In the genomic region with DNA sequence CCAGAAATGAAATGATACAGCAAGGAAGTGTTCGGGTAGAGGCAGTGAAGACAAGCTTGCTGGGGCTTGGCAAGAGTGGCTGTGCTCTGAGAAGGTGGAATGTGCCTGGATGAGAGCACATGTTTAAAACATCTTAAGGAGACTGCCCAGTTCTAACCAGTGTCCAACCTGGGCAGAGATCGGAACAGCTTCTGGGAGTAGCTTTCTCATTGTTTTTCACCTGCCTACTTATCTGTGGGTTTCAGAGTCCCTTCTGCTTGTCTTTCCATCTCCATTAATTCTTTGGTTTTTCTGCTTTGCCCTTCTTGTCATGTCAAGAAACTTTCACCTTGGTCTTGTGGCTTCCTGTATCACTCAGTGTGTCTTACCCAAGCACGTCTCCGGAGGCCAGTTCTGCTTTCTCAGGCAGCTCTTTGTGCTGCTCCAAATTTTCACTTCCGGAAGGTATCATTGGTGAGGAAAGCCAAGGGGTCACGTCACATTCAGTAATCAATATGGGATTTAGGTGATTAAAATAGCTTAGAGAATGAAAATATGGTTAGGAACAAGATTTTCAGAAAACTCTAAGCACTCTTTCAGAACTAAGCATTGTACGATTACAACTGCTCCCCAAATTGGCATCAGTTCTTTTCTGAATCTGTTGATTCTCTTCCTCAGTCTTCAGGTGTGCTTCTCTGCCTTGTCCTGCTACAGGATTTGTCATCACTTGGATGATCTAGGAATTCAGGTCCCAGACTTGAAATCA, we compare ENCODE assay signal across 8 cellular contexts. TPM values are rescaled to one million over a fixed set of nuclear protein-coding genes. Genes with fewer than 3 reads are reported as not detected.
DNase-seq lines count a peak whose midpoint lies in the region; ATAC-seq and TF ChIP-seq lines count a peak whose summit lies in the region.

No MANE protein-coding gene starts in this region.

- H3K27me3 Mint-ChIP-seq in CD4-positive, alpha-beta memory T cell = peaks cover 0 to 6% of the 10 kb centered on the region in 2 donors
- peaks cover 54% of the 10 kb centered on the region for H3K27me3 Mint-ChIP-seq in activated CD4-positive, alpha-beta memory T cell treated with anti-CD3 and anti-CD28 coated beads, Interleukin-2, amount 10 ng/mL, durations not matched to agents 7 days and 5 days
- no peaks in the 10 kb centered on the region for H3K27me3 Mint-ChIP-seq in Caco-2 (ENCODE audit: insufficient read depth, unreplicated experiment)

- no peak overlapping the region for H3K4me2 ChIP-seq in neuronal stem cell (ENCODE audit: insufficient read depth, low read length, poor library complexity, severe bottlenecking)

- H3K36me3 ChIP-seq in CD4-positive, alpha-beta memory T cell (ENCODE audit: insufficient read depth, low read length) = no peaks in the 10 kb centered on the region
- no peaks in the 10 kb centered on the region for H3K36me3 ChIP-seq in MG63
- H3K36me3 ChIP-seq in neuronal stem cell (replicated peaks in 1 of 2; ENCODE audit: control insufficient read depth in 2 of 2, insufficient read depth in 2 of 2, low read length in 2 of 2) = no peaks in the 10 kb centered on the region
- H3K36me3 ChIP-seq in Caco-2 (ENCODE audit: control insufficient read depth, insufficient read depth, low read length) = no peaks in the 10 kb centered on the region

- H4K8ac ChIP-seq in neuronal stem cell (ENCODE audit: low read depth, low read length) = no peak overlapping the region

- in situ Hi-C loops in ACHN (cut with HindIII; ENCODE audit: low pct_ligation_motif_present, low pct_unique_long_range_greater_than_20kb, low sequenced_read_pairs) = no loop called here

- H3K18ac ChIP-seq in neuronal stem cell (ENCODE audit: low read length) = no peak overlapping the region

- CTCF ChIA-PET in CD4-positive, alpha-beta memory T cell (lab: Charles Lee; ENCODE audit: partially characterized antibody) = interaction anchor here (1.9 kb wide), 1 partner anchor 10 kb away, joined by 8 read pairs; no protein-coding TSS in a partner anchor
- CTCF ChIA-PET in activated CD4-positive, alpha-beta memory T cell treated with anti-CD3 and anti-CD28 coated beads, Interleukin-2, amount 10 ng/mL, durations not matched to agents 7 days and 5 days (lab: Charles Lee) = interaction anchor here (2.8 kb wide), 1 partner anchor 10 kb away, joined by 10 read pairs; no protein-coding TSS in a partner anchor
- CTCF ChIA-PET in Caco-2 (lab: Charles Lee) = no interaction called here

- peak overlapping the region in 4 of 8 donors; percentile 13 to 52 (median 28) for H3K4me3 Mint-ChIP-seq in CD4-positive, alpha-beta memory T cell
- no peak overlapping the region for H3K4me3 Mint-ChIP-seq in activated CD4-positive, alpha-beta memory T cell treated with anti-CD3 and anti-CD28 coated beads, Interleukin-2, amount 10 ng/mL, durations not matched to agents 7 days and 5 days
- no peak overlapping the region for H3K4me3 Mint-ChIP-seq in Caco-2 (ENCODE audit: unreplicated experiment)

- no CpG with 5 or more reads among the region's 7 CpGs for WGBS in neuronal stem cell (ENCODE audit: extremely low coverage in 2 of 2, insufficient read length in 2 of 2, insufficient replicate concordance in 1 of 2), 2 donors

- H2BK12ac ChIP-seq in neuronal stem cell (ENCODE audit: low read length) = no peak overlapping the region

- H4K91ac ChIP-seq in neuronal stem cell (ENCODE audit: low read depth, low read length, poor library complexity) = no peak overlapping the region

- H3K9me3 Mint-ChIP-seq in CD4-positive, alpha-beta memory T cell = no peaks in the 10 kb centered on the region
- no peaks in the 10 kb centered on the region for H3K9me3 Mint-ChIP-seq in activated CD4-positive, alpha-beta memory T cell treated with anti-CD3 and anti-CD28 coated beads, Interleukin-2, amount 10 ng/mL, durations not matched to agents 7 days and 5 days
- H3K9me3 Mint-ChIP-seq in Caco-2 (ENCODE audit: unreplicated experiment) = peaks cover 10% of the 10 kb centered on the region

- TF ChIP-seq CTCF in Caco-2 (IDR thresholded peaks at IDR 0.05; ENCODE audit: insufficient read depth in 1 of 2, low read depth in 1 of 2, low read length in 1 of 2, severe bottlenecking in 1 of 2, unreplicated experiment in 1 of 2) = no peak

- peaks cover 13% of the 10 kb centered on the region for H3K4me1 ChIP-seq in CD4-positive, alpha-beta memory T cell (ENCODE audit: insufficient read depth, low read length)
- H3K4me1 ChIP-seq in neuronal stem cell (ENCODE audit: control insufficient read depth in 2 of 2, insufficient read depth in 1 of 2, low read depth in 1 of 2, low read length in 2 of 2) = peaks cover 7 to 8% of the 10 kb centered on the region in 2 donors
- H3K4me1 ChIP-seq in Caco-2 = no peaks in the 10 kb centered on the region

- ATAC-seq in GM19351 (IDR thresholded peaks at IDR 0.05; ENCODE audit: unreplicated experiment) = peak; percentile 95
- ATAC-seq in HG03175 (IDR thresholded peaks at IDR 0.05; ENCODE audit: unreplicated experiment) = peak; percentile 98

- no peak overlapping the region for H2AFZ ChIP-seq in neuronal stem cell (ENCODE audit: low read length)

- H3K9ac ChIP-seq in neuronal stem cell (ENCODE audit: low read depth, low read length, poor library complexity) = no peak overlapping the region

- H2BK5ac ChIP-seq in neuronal stem cell (ENCODE audit: low read length) = no peak overlapping the region

- H3K4me1 Mint-ChIP-seq in CD4-positive, alpha-beta memory T cell = peaks cover 11 to 17% (median 13%) of the 10 kb centered on the region in 4 donors
- H3K4me1 Mint-ChIP-seq in activated CD4-positive, alpha-beta memory T cell treated with anti-CD3 and anti-CD28 coated beads, Interleukin-2, amount 10 ng/mL, durations not matched to agents 7 days and 5 days = peaks cover 14% of the 10 kb centered on the region
- no peaks in the 10 kb centered on the region for H3K4me1 Mint-ChIP-seq in Caco-2 (ENCODE audit: low read depth, unreplicated experiment)

- H3K27ac ChIP-seq in CD4-positive, alpha-beta memory T cell (ENCODE audit: low read depth, low read length) = no peak overlapping the region
- H3K27ac ChIP-seq in neuronal stem cell (replicated peaks; ENCODE audit: low read length) = no peak overlapping the region

- H2BK15ac ChIP-seq in neuronal stem cell (ENCODE audit: low read length) = no peak overlapping the region

- H3K79me1 ChIP-seq in neuronal stem cell (ENCODE audit: low read depth, low read length) = no peaks in the 10 kb centered on the region

- H3K4me3 ChIP-seq in CD4-positive, alpha-beta memory T cell (ENCODE audit: low read length in 2 of 2) = no peak overlapping the region
- H3K4me3 ChIP-seq in MG63 (no peak overlapping the region), neuronal stem cell (ENCODE audit: low read length in 2 of 2) (no peak overlapping the region), Caco-2 (ENCODE audit: low read depth, low read length) (no peak overlapping the region)

- H2BK120ac ChIP-seq in neuronal stem cell (ENCODE audit: low read depth, low read length) = no peak overlapping the region

- H3K23ac ChIP-seq in neuronal stem cell (ENCODE audit: low read depth, low read length, poor library complexity) = no peak overlapping the region

- H3K27ac Mint-ChIP-seq in CD4-positive, alpha-beta memory T cell = peak overlapping the region in 6 of 7 donors; percentile 31 to 88 (median 40)
- peak overlapping the region; percentile 17 for H3K27ac Mint-ChIP-seq in activated CD4-positive, alpha-beta memory T cell treated with anti-CD3 and anti-CD28 coated beads, Interleukin-2, amount 10 ng/mL, durations not matched to agents 7 days and 5 days
- H3K27ac Mint-ChIP-seq in Caco-2 (ENCODE audit: unreplicated experiment) = no peak overlapping the region

- peak in 2 of 5 donors; percentile 3 to 5 for DNase-seq in CD4-positive, alpha-beta memory T cell
- DNase-seq in activated CD4-positive, alpha-beta memory T cell treated with anti-CD3 and anti-CD28 coated beads, Interleukin-2, amount 10 ng/mL, durations not matched to agents 7 days and 5 days = peak; percentile 34
- no peak for DNase-seq in MG63
- DNase-seq in neuronal stem cell (ENCODE audit: low spot score) = no peak
- no peak for DNase-seq in Caco-2
- no peak for DNase-seq in ACHN

- H2AK5ac ChIP-seq in neuronal stem cell (ENCODE audit: low read depth, low read length) = no peak overlapping the region

- POLR2A ChIA-PET in CD4-positive, alpha-beta memory T cell (lab: Charles Lee; ENCODE audit: partially characterized antibody) = no interaction called here
- POLR2A ChIA-PET in activated CD4-positive, alpha-beta memory T cell treated with anti-CD3 and anti-CD28 coated beads, Interleukin-2, amount 10 ng/mL, durations not matched to agents 7 days and 5 days (lab: Charles Lee) = no interaction called here
- POLR2A ChIA-PET in Caco-2 (lab: Charles Lee) = no interaction called here

- intact Hi-C loops in CD4-positive, alpha-beta memory T cell (cut with micrococcal nuclease) = no loop called here
- intact Hi-C loops in Caco-2 (cut with micrococcal nuclease; ENCODE audit: unreplicated experiment) = no loop called here

- H3K36me3 Mint-ChIP-seq in CD4-positive, alpha-beta memory T cell = no peaks in the 10 kb centered on the region
- no peaks in the 10 kb centered on the region for H3K36me3 Mint-ChIP-seq in activated CD4-positive, alpha-beta memory T cell treated with anti-CD3 and anti-CD28 coated beads, Interleukin-2, amount 10 ng/mL, durations not matched to agents 7 days and 5 days (ENCODE audit: low read depth)
- no peaks in the 10 kb centered on the region for H3K36me3 Mint-ChIP-seq in Caco-2 (ENCODE audit: insufficient read depth, unreplicated experiment)

- BruUV-seq in Caco-2 (replicated peaks; lab: Mats Ljungman, UMichigan) = no TSS peak

- no peak overlapping the region for H3K4ac ChIP-seq in neuronal stem cell (ENCODE audit: low read length)

- no peak overlapping the region for H3K14ac ChIP-seq in neuronal stem cell (ENCODE audit: low read length)

- no peaks in the 10 kb centered on the region for H3K27me3 ChIP-seq in CD4-positive, alpha-beta memory T cell (ENCODE audit: insufficient read depth, low read length)
- H3K27me3 ChIP-seq in MG63 (no peaks in the 10 kb centered on the region), neuronal stem cell (ENCODE audit: control insufficient read depth in 3 of 3, insufficient read depth in 3 of 3, low read depth in 1 of 3, low read length in 3 of 3) (no peaks in the 10 kb centered on the region), Caco-2 (replicated peaks; ENCODE audit: control insufficient read depth, insufficient read depth, low read length) (no peaks in the 10 kb centered on the region)

- H3K9me3 ChIP-seq in CD4-positive, alpha-beta memory T cell (ENCODE audit: control insufficient read depth in 1 of 2, low read length in 2 of 2) = no peaks in the 10 kb centered on the region
- no peaks in the 10 kb centered on the region for H3K9me3 ChIP-seq in MG63
- H3K9me3 ChIP-seq in neuronal stem cell (replicated peaks in 1 of 2; ENCODE audit: control insufficient read depth in 2 of 2, insufficient read depth in 1 of 2, low read depth in 1 of 2, low read length in 2 of 2) = no peaks in the 10 kb centered on the region
- no peaks in the 10 kb centered on the region for H3K9me3 ChIP-seq in Caco-2

RNA-seq across cellular contexts. Expression of gene LAMB4, which starts 5.5 kb away (rescaled TPM):
- total RNA-seq in CD4-positive, alpha-beta memory T cell = not detected
- not detected for polyA plus RNA-seq in CD4-positive, alpha-beta memory T cell
- total RNA-seq in activated CD4-positive, alpha-beta memory T cell treated with anti-CD3 and anti-CD28 coated beads, Interleukin-2, amount 10 ng/mL, durations not matched to agents 7 days and 5 days = not detected
- total RNA-seq in MG63 (2014; rRNA removed; shearing (Covaris generic); ENCODE audit: low replicate concordance) = not detected in 2 replicates
- polyA plus RNA-seq in neuronal stem cell (2013, experiment 1 of 2) = 0.01 TPM
- 0.01 TPM for polyA plus RNA-seq in neuronal stem cell (2013, experiment 2 of 2)
- total RNA-seq in Caco-2 (2022) = 0.51 and 0.52 TPM in 2 replicates
